ENCODE assay signal across 37 cellular contexts in the genomic region with DNA sequence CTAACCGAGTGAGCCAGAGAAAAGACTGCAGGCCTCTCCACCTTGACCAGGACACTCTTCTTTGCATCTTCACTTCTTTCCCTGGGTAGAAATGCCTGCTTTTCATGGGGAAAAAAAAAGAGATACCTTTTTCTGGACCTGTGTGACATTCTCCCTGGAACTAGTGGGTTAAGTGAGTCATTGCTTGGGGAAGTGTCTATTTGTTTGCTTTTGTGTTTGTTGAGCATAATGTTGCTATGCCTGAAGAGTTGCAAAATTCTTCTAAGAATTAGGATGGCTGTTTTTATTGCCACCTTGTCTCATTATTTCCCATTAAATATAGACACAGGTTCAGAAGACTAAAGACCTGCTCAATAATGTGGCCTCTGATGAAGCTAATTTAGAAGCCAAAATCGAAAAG. TPM values are rescaled to one million over a fixed set of nuclear protein-coding genes. Genes with fewer than 3 reads are reported as not detected.
DNase-seq lines count a peak whose midpoint lies in the region; ATAC-seq, FAIRE-seq and TF ChIP-seq lines count a peak whose summit lies in the region.
"Had no signal": no experiment of that assay in that cellular context is flagged by ENCODE, and none has a peak within 500 bp of the region (broad histone marks: within the 10 kb centered on the region; RNA-seq: fewer than 3 reads in every experiment).

No MANE protein-coding gene starts in this region.

- POLR2A ChIA-PET in A549 (lab: Yijun Ruan, JAX), result no interaction called here

- peaks cover 76% of the 10 kb centered on the region for H3K36me3 Mint-ChIP-seq in nephron progenitor cell (ENCODE audit: low read depth)

- no peak overlapping the region for H2AFZ ChIP-seq in GM23248

- H3F3A ChIP-seq in GM23248 (ENCODE audit: insufficient read depth), result no peaks in the 10 kb centered on the region; the same call in 1 of the 2 replicates

- H3K4me3 Mint-ChIP-seq in nephron progenitor cell, result no peak overlapping the region
- H3K4me3 Mint-ChIP-seq: IgD-negative memory B cell; stimulated activated naive CD8-positive, alpha-beta T cell treated with anti-CD3 and anti-CD28 coated beads, Interleukin-15, amount 100 ng/mL, for 72 hours had no signal

- no peak overlapping the region for H3K27ac ChIP-seq in A549
- H3K27ac ChIP-seq in GM23248, result no peak overlapping the region
- H3K27ac ChIP-seq: BLaER1 treated with 17β-estradiol and CSF1 and Interleukin-3, amounts not matched to agents 10 nM and 100 nM; spleen; VCaP had no signal

- H3K4me3 ChIP-seq in A549, result no peak overlapping the region
- H3K4me3 ChIP-seq in GM23248, result no peak overlapping the region
- H3K4me3 ChIP-seq in bronchial epithelial cell (ENCODE audit: low read depth, low read length), result no peak overlapping the region
- H3K4me3 ChIP-seq: BLaER1 treated with 17β-estradiol and CSF1 and Interleukin-3, amounts not matched to agents 10 nM and 100 nM; lung; ovary; SJCRH30; spleen had no signal

- peaks cover 3% of the 10 kb centered on the region for H3K27me3 Mint-ChIP-seq in nephron progenitor cell (ENCODE audit: low read depth, poor library complexity)
- H3K27me3 Mint-ChIP-seq: IgD-negative memory B cell; stimulated activated naive CD8-positive, alpha-beta T cell treated with anti-CD3 and anti-CD28 coated beads, Interleukin-15, amount 100 ng/mL, for 72 hours had no signal

- H3K9me3 ChIP-seq in A549 (no peaks in the 10 kb centered on the region), GM23248 (ENCODE audit: low read depth) (no peaks in the 10 kb centered on the region)
- H3K9me3 ChIP-seq: BLaER1 treated with 17β-estradiol and CSF1 and Interleukin-3, amounts not matched to agents 10 nM and 100 nM; ovary; SJCRH30; spleen had no signal

- no peaks in the 10 kb centered on the region for H3K9me3 Mint-ChIP-seq in nephron progenitor cell
- H3K9me3 Mint-ChIP-seq: IgD-negative memory B cell; stimulated activated naive CD8-positive, alpha-beta T cell treated with anti-CD3 and anti-CD28 coated beads, Interleukin-15, amount 100 ng/mL, for 72 hours had no signal

- H3K27me3 ChIP-seq in GM23248 (replicated peaks; ENCODE audit: insufficient read depth) (no peaks in the 10 kb centered on the region), bronchial epithelial cell (ENCODE audit: control insufficient read depth, insufficient read depth, low read length) (no peaks in the 10 kb centered on the region)
- H3K27me3 ChIP-seq: BLaER1 treated with 17β-estradiol and CSF1 and Interleukin-3, amounts not matched to agents 10 nM and 100 nM; ovary; SJCRH30; spleen had no signal

- no peak for TF ChIP-seq EP300 in A549 (IDR thresholded peaks at IDR 0.05)

- TF ChIP-seq POLR2A in A549 (IDR thresholded peaks at IDR 0.05; ENCODE audit: low read length), result no peak

- peak; percentile 35 to 43 for DNase-seq in A549 (ENCODE audit: low read depth in 1 of 2, low spot score in 1 of 2)
- DNase-seq in GM23248, result peak; percentile 32
- DNase-seq in bronchial epithelial cell (ENCODE audit: low read depth), result peak; percentile 41
- DNase-seq in nephron progenitor cell, result no peak
- no peak for DNase-seq in cerebellar nuclear complex (lab: John Stamatoyannopoulos, UW)
- DNase-seq: activated CD4-positive, alpha-beta T cell treated with anti-CD3 and anti-CD28 coated beads for 48 hours; activated gamma-delta T cell treated with Interleukin-2 at 50 U/mL for 16 hours; activated T-cell treated with anti-CD3 and anti-CD28 coated beads for 4 hours; COR-L47; DMS79; effector CD4-positive, alpha-beta T cell; left cardiac atrium; NCI-H1092; NCI-H1694 treated with DMSO at 0.1 percent for 48 hours; ovary; right cardiac atrium; RPMI8226; SJCRH30; spleen; stimulated activated CD8-positive, alpha-beta memory T cell treated with anti-CD3 and anti-CD28 coated beads, Interleukin-4, amount 100 ng/mL, for 48 hours; stimulated activated naive CD8-positive, alpha-beta T cell treated with anti-CD3 and anti-CD28 coated beads, Interleukin-15, amount 100 ng/mL, for 72 hours; T-helper 9 cell had no signal

- H3K4me2 ChIP-seq in A549, result 0 out of 3 replicates have a peak overlapping the region, but pooled peaks have one; percentile 22
- no peak overlapping the region for H3K4me2 ChIP-seq in GM23248 (ENCODE audit: unreplicated experiment)
- H3K4me2 ChIP-seq: BLaER1 treated with 17β-estradiol and CSF1 and Interleukin-3, amounts not matched to agents 10 nM and 100 nM had no signal

- CTCF ChIA-PET in A549 (lab: Yijun Ruan, JAX), result no interaction called here

- no peaks in the 10 kb centered on the region for H4K20me1 ChIP-seq in GM23248 (ENCODE audit: insufficient read depth)
- H4K20me1 ChIP-seq: BLaER1 treated with 17β-estradiol and CSF1 and Interleukin-3, amounts not matched to agents 10 nM and 100 nM had no signal

- no peak for FAIRE-seq in A549 (lab: Jason Lieb, UNC)
- no peak for FAIRE-seq in bronchial epithelial cell (lab: Jason Lieb, UNC)
- FAIRE-seq: colon, G401.6, H1 had no signal

- TF ChIP-seq RAD21 in A549 (conservative IDR thresholded peaks at IDR 0.05 in 1 of 2, IDR thresholded peaks at IDR 0.05 in 1 of 2), result no peak

- TF ChIP-seq CTCF in A549 (IDR thresholded peaks at IDR 0.05) (no peak), bronchial epithelial cell (IDR thresholded peaks at IDR 0.05; ENCODE audit: insufficient read depth, low read length, severe bottlenecking) (no peak), nephron progenitor cell (IDR thresholded peaks at IDR 0.05) (no peak)

- H3K79me2 ChIP-seq in GM23248 (ENCODE audit: insufficient read depth), result no peaks in the 10 kb centered on the region

- H3K27ac Mint-ChIP-seq in nephron progenitor cell, result peak overlapping the region; percentile 98
- H3K27ac Mint-ChIP-seq: IgD-negative memory B cell; stimulated activated naive CD8-positive, alpha-beta T cell treated with anti-CD3 and anti-CD28 coated beads, Interleukin-15, amount 100 ng/mL, for 72 hours had no signal

- no peaks in the 10 kb centered on the region for H3K9me2 ChIP-seq in GM23248 (ENCODE audit: insufficient read depth)

- no peak overlapping the region for H3K9ac ChIP-seq in GM23248
- H3K9ac ChIP-seq: BLaER1 treated with 17β-estradiol and CSF1 and Interleukin-3, amounts not matched to agents 10 nM and 100 nM had no signal

- peak; percentile 34 to 72; a peak in 3 of 6 replicates for ATAC-seq in A549
- ATAC-seq in GM21515 (IDR thresholded peaks at IDR 0.05; ENCODE audit: unreplicated experiment), result no peak
- ATAC-seq in SK-N-SH treated with all-trans-retinoic acid at 6 μM for 48 hours, result no peak
- ATAC-seq: left cardiac atrium; right cardiac atrium; stimulated activated naive CD8-positive, alpha-beta T cell treated with anti-CD3 and anti-CD28 coated beads, Interleukin-15, amount 100 ng/mL, for 72 hours had no signal

- whole genome bisulfite sequencing in A549 (ENCODE audit: missing lambda C conversion rate), result 82% methylated on average over 2 of the region's 2 CpGs
- WGBS in GM23248 (ENCODE audit: low coverage in 1 of 2, low lambda C conversion rate in 2 of 2, missing lambda C conversion rate in 2 of 2), 2 experiments, result 100% methylated on average over 2 of the region's 2 CpGs

- H3K36me3 ChIP-seq in GM23248 (ENCODE audit: low read depth), result peaks cover 27% of the 10 kb centered on the region
- no peaks in the 10 kb centered on the region for H3K36me3 ChIP-seq in bronchial epithelial cell (ENCODE audit: control insufficient read depth, insufficient read depth, low read length)
- H3K36me3 ChIP-seq: ovary, SJCRH30 had no signal

- H3K4me1 Mint-ChIP-seq in nephron progenitor cell, result peaks cover 28% of the 10 kb centered on the region
- H3K4me1 Mint-ChIP-seq: IgD-negative memory B cell had no signal

- in situ Hi-C loops in GM23248 (cut with MboI), result no loop called here

- peaks cover 11% of the 10 kb centered on the region for H3K4me1 ChIP-seq in A549
- H3K4me1 ChIP-seq in GM23248 (ENCODE audit: insufficient read depth), result no peaks in the 10 kb centered on the region
- H3K4me1 ChIP-seq: BLaER1 treated with 17β-estradiol and CSF1 and Interleukin-3, amounts not matched to agents 10 nM and 100 nM; spleen had no signal

TF ChIP-seq in A549, 52 proteins besides CTCF, POLR2A, EP300 and RAD21 (continues in another document):
- TF ChIP-seq SREBF2 (IDR thresholded peaks at IDR 0.05), result no peak
- TF ChIP-seq FOSL2 (IDR thresholded peaks at IDR 0.05), result no peak
- TF ChIP-seq FOSL2 (CRISPR knock-in tag; IDR thresholded peaks at IDR 0.05), result peak; percentile 37; the same call in 1 of the 2 replicates
- TF ChIP-seq CEBPB (IDR thresholded peaks at IDR 0.05), result peak in 1 of 2 experiments; percentile 38; a peak in 1 of 4 replicates

TF ChIP-seq in SK-N-SH treated with all-trans-retinoic acid at 6 μM for 48 hours, 23 proteins besides CTCF, POLR2A, EP300 and RAD21 (continues in another document):
- TF ChIP-seq OSR1 (CRISPR knock-in tag; IDR thresholded peaks at IDR 0.05), result no peak
- TF ChIP-seq CSDC2 (CRISPR knock-in tag; IDR thresholded peaks at IDR 0.05), result no peak

RNA-seq across cellular contexts. Expression of a gene that starts 18.8 kb away (rescaled TPM):
- 23.6 and 35.0 TPM in 2 replicates for polyA plus RNA-seq in A549 (2011; rRNA removed)
- 5.8 and 9.1 TPM in 2 replicates for polyA plus RNA-seq in A549 (2012; cell fraction: cytosol; rRNA removed)
- polyA plus RNA-seq in A549 (2012; cell fraction: nucleus; rRNA removed), result 3.3 and 6.2 TPM in 2 replicates
- 19.1 to 20.8 TPM (median 20.6 TPM) in 3 replicates for polyA plus RNA-seq in A549 (2017; fragmentation: RNase III; extraction: RNeasy Plus Mini Kit Qiagen cat#74134 plus additional on column Dnase treatment)
- polyA minus RNA-seq in A549 (2011; rRNA and poly(A)+ RNA removed), result 13.2 and 14.5 TPM in 2 replicates
- 19.3 and 28.5 TPM in 2 replicates for total RNA-seq in GM23248 (2014; rRNA removed; shearing (Covaris generic))
- polyA plus RNA-seq in GM23248 (2016; fragmentation: Nextera tagmentation; extraction: Ambion mirVana), result 33.3 and 37.8 TPM in 2 replicates
- 8.2 and 16.9 TPM in 2 replicates for total RNA-seq in bronchial epithelial cell

RNA-seq across cellular contexts. Expression of a gene that starts 24.3 kb away (rescaled TPM):
- polyA plus RNA-seq in A549 (2011; rRNA removed) (not detected in 2 replicates), A549 (2017; fragmentation: RNase III; extraction: RNeasy Plus Mini Kit Qiagen cat#74134 plus additional on column Dnase treatment) (not detected in 3 replicates), GM23248 (2016; fragmentation: Nextera tagmentation; extraction: Ambion mirVana) (not detected in 2 replicates)
- not detected in 2 replicates for polyA plus RNA-seq in A549 (2012; cell fraction: cytosol; rRNA removed)
- polyA plus RNA-seq in A549 (2012; cell fraction: nucleus; rRNA removed), result not detected in 2 replicates
- not detected in 2 replicates for polyA minus RNA-seq in A549 (2011; rRNA and poly(A)+ RNA removed)
- total RNA-seq in GM23248 (2014; rRNA removed; shearing (Covaris generic)), result not detected in 2 replicates
- not detected in 2 replicates for total RNA-seq in bronchial epithelial cell
- total RNA-seq: H1, left cardiac atrium, lung, mucosa of gallbladder, NCI-H460, ovary, right cardiac atrium, SJCRH30, spleen had no signal
- polyA plus RNA-seq: adipose tissue, AG04450, H1, IgD-negative memory B cell, lung, neural cell, ovary, right cardiac atrium, spleen, thymus had no signal

RNA-seq across cellular contexts. Expression of a gene that starts 57.6 kb away (rescaled TPM):
- polyA plus RNA-seq in A549 (2011; rRNA removed) (0.03 and 0.04 TPM in 2 replicates), A549 (2017; fragmentation: RNase III; extraction: RNeasy Plus Mini Kit Qiagen cat#74134 plus additional on column Dnase treatment) (0.03 TPM in 1 of 3 replicates, not detected in the others), GM23248 (2016; fragmentation: Nextera tagmentation; extraction: Ambion mirVana) (0.11 and 0.22 TPM in 2 replicates)
- under 0.01 and 0.01 TPM in 2 replicates for polyA plus RNA-seq in A549 (2012; cell fraction: cytosol; rRNA removed)
- polyA plus RNA-seq in A549 (2012; cell fraction: nucleus; rRNA removed), result 0.02 and 0.05 TPM in 2 replicates
- 0.04 TPM in 1 of 2 replicates, not detected in the other for polyA minus RNA-seq in A549 (2011; rRNA and poly(A)+ RNA removed)
- not detected in 2 replicates for total RNA-seq in GM23248 (2014; rRNA removed; shearing (Covaris generic))
- total RNA-seq in bronchial epithelial cell, result not detected in 2 replicates
- total RNA-seq: NCI-H460 had no signal
- polyA plus RNA-seq: AG04450 had no signal

Comparison
In these comparisons a context has a peak if more than half of its experiments do, and no peak if none do; other contexts are left out.
1. ATAC-seq: peak in A549 (2 of 2); none in GM21515 (single experiment) and SK-N-SH treated with all-trans-retinoic acid at 6 μM for 48 hours (single experiment).
2. DNase-seq: peak in A549 (2 of 2), GM23248 (single experiment) and bronchial epithelial cell (single experiment); none in nephron progenitor cell (single experiment) and cerebellar nuclear complex (0 of 2).